ENCODE assay signal across 8 cellular contexts in genomic region chr1:111593403-111594127, GRCh38. TPM values are rescaled to one million over a fixed set of nuclear protein-coding genes. Genes with fewer than 3 reads are reported as not detected.
DNase-seq lines count a peak whose midpoint lies in the region; ATAC-seq, FAIRE-seq and TF ChIP-seq lines count a peak whose summit lies in the region.

No MANE protein-coding gene starts in this region.

- H3K9me3 Mint-ChIP-seq in activated naive CD8-positive, alpha-beta T cell treated with anti-CD3 and anti-CD28 coated beads, Interleukin-2, amount 50 U/mL, for 24 hours: no peaks in the 10 kb centered on the region

- no peak overlapping the region for H2BK15ac ChIP-seq in mesendoderm (replicated peaks; ENCODE audit: low read depth)

- H3K4me1 Mint-ChIP-seq in activated naive CD8-positive, alpha-beta T cell treated with anti-CD3 and anti-CD28 coated beads, Interleukin-2, amount 50 U/mL, for 24 hours: peaks cover 86% of the 10 kb centered on the region

- no peak overlapping the region for H4K8ac ChIP-seq in mesendoderm (ENCODE audit: low read depth, low read length)

- H2AFZ ChIP-seq in HepG2 (ENCODE audit: low read length): no peak overlapping the region

- H4K5ac ChIP-seq in mesendoderm (ENCODE audit: low read length): no peak overlapping the region

- ATAC-seq in HepG2 (peak; percentile 64), right lobe of liver (no peak), HG03280 (IDR thresholded peaks at IDR 0.05; ENCODE audit: unreplicated experiment) (no peak), HG03039 (IDR thresholded peaks at IDR 0.05; ENCODE audit: unreplicated experiment) (no peak)
- no peak for ATAC-seq in activated naive CD8-positive, alpha-beta T cell treated with anti-CD3 and anti-CD28 coated beads, Interleukin-2, amount 50 U/mL, for 24 hours

- H3K36me3 ChIP-seq in HepG2 (replicated peaks in 1 of 2; ENCODE audit: control insufficient read depth in 1 of 2, insufficient read depth in 2 of 2, low read length in 2 of 2) (no peaks in the 10 kb centered on the region), right lobe of liver (no peaks in the 10 kb centered on the region), mesendoderm (ENCODE audit: control insufficient read depth, insufficient read depth, low read length) (no peaks in the 10 kb centered on the region), HAP-1 (replicated peaks) (no peaks in the 10 kb centered on the region)

- no peaks in the 10 kb centered on the region for H3K27me3 Mint-ChIP-seq in activated naive CD8-positive, alpha-beta T cell treated with anti-CD3 and anti-CD28 coated beads, Interleukin-2, amount 50 U/mL, for 24 hours

- no peak for FAIRE-seq in HepG2 (lab: Jason Lieb, UNC)

- intact Hi-C loops in HepG2 (cut with micrococcal nuclease; ENCODE audit: unreplicated experiment): no loop called here
- intact Hi-C loops in right lobe of liver (cut with DNase I): no loop called here

- BruUV-seq in HepG2 (replicated peaks; lab: Mats Ljungman, UMichigan): no TSS peak

- peak overlapping the region; percentile 75 for H3K18ac ChIP-seq in mesendoderm (ENCODE audit: low read length)

- no peak for TF ChIP-seq RAD21 in HepG2 (CRISPR knock-in tag; IDR thresholded peaks at IDR 0.05)

- CTCF ChIA-PET in HepG2 (lab: Yijun Ruan, JAX; ENCODE audit: low intra/inter-chr PET ratio, low total read pairs): no interaction called here

- H3K27ac ChIP-seq in HepG2 (ENCODE audit: extremely low read length, insufficient read depth, low read length) (no peak overlapping the region), right lobe of liver (peak overlapping the region in 1 of 3 donors; percentile 63), mesendoderm (ENCODE audit: low read depth, low read length) (peak overlapping the region; percentile 57)

- TF ChIP-seq CTCF in HepG2 (CRISPR knock-in tag; IDR thresholded peaks at IDR 0.05) (no peak), right lobe of liver (IDR thresholded peaks at IDR 0.05) (no peak)

- in situ Hi-C loops in HepG2 (cut with HindIII; ENCODE audit: extremely low pct_ligation_motif_present, low pct_unique_long_range_greater_than_20kb) (no loop called here), HAP-1 (cut with MboI; ENCODE audit: low sequenced_read_pairs) (no loop called here)

- H3K4me2 ChIP-seq in HepG2 (ENCODE audit: low read depth, low read length) (peak overlapping the region; percentile 85), mesendoderm (ENCODE audit: low read length) (no peak overlapping the region)

- POLR2A ChIA-PET in HepG2 (lab: Yijun Ruan, JAX): interaction anchor here (0.6 to 1.3 kb wide), 3 partner anchors 25 to 163 kb away, joined by 3 to 4 read pairs (median 3); no protein-coding TSS in a partner anchor

- H3K36me3 Mint-ChIP-seq in activated naive CD8-positive, alpha-beta T cell treated with anti-CD3 and anti-CD28 coated beads, Interleukin-2, amount 50 U/mL, for 24 hours (ENCODE audit: low read depth): no peaks in the 10 kb centered on the region

- H3K23ac ChIP-seq in mesendoderm (ENCODE audit: low read length): no peak overlapping the region

- H3K27me3 ChIP-seq in HepG2 (ENCODE audit: control insufficient read depth in 1 of 2, insufficient read depth in 2 of 2, low read length in 2 of 2) (peaks cover 0 to 2% of the 10 kb centered on the region in 2 experiments; a peak in 1 of 5 replicates), right lobe of liver (no peaks in the 10 kb centered on the region), mesendoderm (ENCODE audit: insufficient read depth, low read length, poor library complexity) (no peaks in the 10 kb centered on the region), HAP-1 (ENCODE audit: low read depth) (no peaks in the 10 kb centered on the region)

- 2% methylated on average over 3 of the region's 3 CpGs for WGBS in HepG2 (ENCODE audit: low lambda C conversion rate)
- WGBS in right lobe of liver (ENCODE audit: insufficient coverage, low coverage, low lambda C conversion rate, missing lambda C conversion rate): 66% methylated on average over 3 of the region's 3 CpGs
- no CpG with 5 or more reads among the region's 3 CpGs for WGBS in mesendoderm (ENCODE audit: extremely low coverage, insufficient coverage, low lambda C conversion rate)

- no peak overlapping the region for H2BK120ac ChIP-seq in mesendoderm (ENCODE audit: low read depth, low read length)

- H3K9me3 ChIP-seq in HepG2 (ENCODE audit: low read length) (no peaks in the 10 kb centered on the region), right lobe of liver (no peaks in the 10 kb centered on the region), HAP-1 (no peaks in the 10 kb centered on the region)

- TF ChIP-seq POLR2A in HepG2 (IDR thresholded peaks at IDR 0.05; ENCODE audit: insufficient read depth in 1 of 2, low read depth in 2 of 2, low read length in 2 of 2): no peak
- no peak for TF ChIP-seq POLR2A in right lobe of liver (IDR thresholded peaks at IDR 0.05)

- peak overlapping the region; percentile 89 for H3K27ac Mint-ChIP-seq in activated naive CD8-positive, alpha-beta T cell treated with anti-CD3 and anti-CD28 coated beads, Interleukin-2, amount 50 U/mL, for 24 hours

- no peak for TF ChIP-seq EP300 in HepG2 (IDR thresholded peaks at IDR 0.05; ENCODE audit: low read depth in 2 of 2, low read length in 2 of 2)
- no peak for TF ChIP-seq EP300 in HepG2 (CRISPR knock-in tag; IDR thresholded peaks at IDR 0.05; ENCODE audit: borderline replicate concordance)

- peak overlapping the region; percentile 69 for H3K4me3 Mint-ChIP-seq in activated naive CD8-positive, alpha-beta T cell treated with anti-CD3 and anti-CD28 coated beads, Interleukin-2, amount 50 U/mL, for 24 hours

- H3K79me2 ChIP-seq in HepG2 (ENCODE audit: insufficient read depth, low read length) (no peaks in the 10 kb centered on the region), mesendoderm (ENCODE audit: control insufficient read depth, insufficient read depth, low read length) (no peaks in the 10 kb centered on the region)

- H3K4me1 ChIP-seq in HepG2 (ENCODE audit: insufficient read depth, low read length): peaks cover 44% of the 10 kb centered on the region
- H3K4me1 ChIP-seq in right lobe of liver: peaks cover 0 to 3% (median 0%) of the 10 kb centered on the region in 4 donors
- peaks cover 4% of the 10 kb centered on the region for H3K4me1 ChIP-seq in mesendoderm (ENCODE audit: control insufficient read depth, low read depth, low read length)
- peaks cover 2% of the 10 kb centered on the region; the same call in 1 of the 2 replicates for H3K4me1 ChIP-seq in HAP-1

- H4K20me1 ChIP-seq in HepG2 (ENCODE audit: insufficient read depth, low read length): no peaks in the 10 kb centered on the region

- DNase-seq in HepG2 (ENCODE audit: low spot score) (no peak), right lobe of liver (no peak), mesendoderm (peak; percentile 8), pons (ENCODE audit: low spot score) (no peak), HAP-1 (ENCODE audit: low spot score in 2 of 2) (no peak)
- no peak for DNase-seq in activated naive CD8-positive, alpha-beta T cell treated with anti-CD3 and anti-CD28 coated beads, Interleukin-2, amount 50 U/mL, for 24 hours

- no peak overlapping the region for H3K56ac ChIP-seq in mesendoderm (ENCODE audit: low read length)

- H3K4ac ChIP-seq in mesendoderm (ENCODE audit: low read depth, low read length): peak overlapping the region; percentile 52

- H2AK5ac ChIP-seq in mesendoderm (ENCODE audit: low read length): no peak overlapping the region

- H2BK5ac ChIP-seq in mesendoderm (ENCODE audit: low read length): no peak overlapping the region

- H3K4me3 ChIP-seq in HepG2 (replicated peaks in 1 of 3; ENCODE audit: insufficient read depth in 1 of 3, low read depth in 2 of 3, low read length in 3 of 3): peak overlapping the region in 2 of 3 experiments; percentile 45 to 53; a peak in 3 of 6 replicates
- no peak overlapping the region for H3K4me3 ChIP-seq in right lobe of liver
- H3K4me3 ChIP-seq in mesendoderm (ENCODE audit: low read length): no peak overlapping the region
- no peak overlapping the region for H3K4me3 ChIP-seq in HAP-1

- no peaks in the 10 kb centered on the region for H3K79me1 ChIP-seq in mesendoderm (ENCODE audit: low read length)

- H3K9ac ChIP-seq in HepG2 (ENCODE audit: insufficient read depth, low read depth, low read length) (0 out of 2 replicates have a peak overlapping the region, but pooled peaks have one; percentile 17), mesendoderm (ENCODE audit: low read length) (no peak overlapping the region)

TF ChIP-seq in HepG2, 621 proteins besides CTCF, POLR2A, EP300 and RAD21 (continues in another document):
- no peak for TF ChIP-seq XBP1 (CRISPR knock-in tag; IDR thresholded peaks at IDR 0.05)

RNA-seq across cellular contexts. Expression of gene RAP1A, which starts 26.0 kb away (rescaled TPM):
- 19.0 and 28.6 TPM in 2 replicates for total RNA-seq in HepG2 (2016; rRNA removed; fragmentation: Illumina TruSeq; extraction: Trizol)
- 13.3 and 17.3 TPM in 2 replicates for total RNA-seq in HepG2 (2016; cell fraction: cytosol; rRNA removed; fragmentation: Illumina TruSeq; extraction: Trizol; ENCODE audit: low read depth)
- total RNA-seq in HepG2 (2016; cell fraction: insoluble cytoplasmic fraction; rRNA removed; fragmentation: Illumina TruSeq; extraction: Trizol): 21.2 and 27.6 TPM in 2 replicates
- total RNA-seq in HepG2 (2016; cell fraction: membrane; rRNA removed; fragmentation: Illumina TruSeq; extraction: Trizol): 29.9 and 30.2 TPM in 2 replicates
- 12.1 and 14.0 TPM in 2 replicates for total RNA-seq in HepG2 (2016; cell fraction: nucleus; rRNA removed; fragmentation: Illumina TruSeq; extraction: Trizol)
- polyA plus RNA-seq in HepG2 (2011; rRNA removed): 15.4 and 20.7 TPM in 2 replicates
- polyA plus RNA-seq in HepG2 (2011; cell fraction: cytosol; rRNA removed): 8.4 and 13.7 TPM in 2 replicates
- 2.6 and 3.5 TPM in 2 replicates for polyA plus RNA-seq in HepG2 (2011; cell fraction: nucleus; rRNA removed)
- polyA plus RNA-seq in HepG2 (2012): 32.8 and 38.3 TPM in 2 replicates
- polyA plus RNA-seq in HepG2 (2016; cell fraction: cytosol; fragmentation: Illumina TruSeq; extraction: Trizol; ENCODE audit: low read depth): 32.0 and 48.1 TPM in 2 replicates
- 80.7 and 86.7 TPM in 2 replicates for polyA plus RNA-seq in HepG2 (2016; cell fraction: insoluble cytoplasmic fraction; fragmentation: Illumina TruSeq; extraction: Trizol; ENCODE audit: low read depth)
- polyA plus RNA-seq in HepG2 (2016; cell fraction: membrane; fragmentation: Illumina TruSeq; extraction: Trizol; ENCODE audit: low read depth): 59.2 and 73.6 TPM in 2 replicates
- polyA plus RNA-seq in HepG2 (2016; cell fraction: nucleus; fragmentation: Illumina TruSeq; extraction: Trizol; ENCODE audit: insufficient read depth, low read depth): 36.4 and 36.5 TPM in 2 replicates
- 2.0 and 6.1 TPM in 2 replicates for polyA minus RNA-seq in HepG2 (2011; rRNA and poly(A)+ RNA removed; ENCODE audit: low replicate concordance)
- 7.9 and 10.7 TPM in 2 replicates for polyA minus RNA-seq in HepG2 (2011; cell fraction: cytosol; rRNA and poly(A)+ RNA removed)
- polyA minus RNA-seq in HepG2 (2011; cell fraction: nucleus; rRNA and poly(A)+ RNA removed): 8.0 TPM in 2 replicates
- 10 to 100 TPM; 25.9 to 53.8 (median 33.3) TPM for total RNA-seq in right lobe of liver
- polyA plus RNA-seq in mesendoderm (2013, experiment 1 of 2): 46.5 TPM
- 49.2 TPM for polyA plus RNA-seq in mesendoderm (2013, experiment 2 of 2)

Comparison
In these comparisons a context has a peak if more than half of its experiments do, and no peak if none do; other contexts are left out.
1. H3K4me3 ChIP-seq: peak in HepG2 (2 of 3); none in right lobe of liver (0 of 3), mesendoderm (single experiment) and HAP-1 (single experiment).